ENCODE assay signal across 8 cellular contexts in genomic region chr6:30683137-30683979, GRCh38. TPM values are rescaled to one million over a fixed set of nuclear protein-coding genes. Genes with fewer than 3 reads are reported as not detected.
DNase-seq lines count a peak whose midpoint lies in the region; FAIRE-seq and TF ChIP-seq lines count a peak whose summit lies in the region.

No MANE protein-coding gene starts in this region.

- H3K4me3 Mint-ChIP-seq in CD8-positive, alpha-beta memory T cell, result peak overlapping the region; percentile 95 to 100 (median 99)
- peak overlapping the region; percentile 89 for H3K4me3 Mint-ChIP-seq in osteocyte (ENCODE audit: unreplicated experiment)

- peak overlapping the region; percentile 85 for H3K4me2 ChIP-seq in endothelial cell of umbilical vein (ENCODE audit: insufficient read depth, low read length)

- no peak for DNase-seq in CD8-positive, alpha-beta memory T cell
- no peak for DNase-seq in Peyer's patch
- DNase-seq in endothelial cell of umbilical vein (ENCODE audit: low read depth, low spot score), result peak; percentile 39
- no peak for DNase-seq in osteocyte (ENCODE audit: extremely low spot score, unreplicated experiment)
- DNase-seq in stimulated activated CD4-positive, alpha-beta T cell treated with anti-CD3 and anti-CD28 coated beads, Interleukin-15, amount 100 ng/mL, for 24 hours, result no peak
- no peak for DNase-seq in OCI-M1 (lab: John Stamatoyannopoulos, UW)
- no peak for DNase-seq in NCI-H128 (lab: John Stamatoyannopoulos, UW; ENCODE audit: unreplicated experiment)
- no peak for DNase-seq in frontal cortex (ENCODE audit: low spot score in 2 of 2)

- H3K9me3 ChIP-seq in CD8-positive, alpha-beta memory T cell (ENCODE audit: low read length), result no peaks in the 10 kb centered on the region
- H3K9me3 ChIP-seq in Peyer's patch (no peaks in the 10 kb centered on the region), endothelial cell of umbilical vein (replicated peaks; ENCODE audit: control insufficient read depth, insufficient read depth, low read length) (no peaks in the 10 kb centered on the region)

- no peak for TF ChIP-seq CTCF in Peyer's patch (IDR thresholded peaks at IDR 0.05)
- no peak for TF ChIP-seq CTCF in endothelial cell of umbilical vein (IDR thresholded peaks at IDR 0.05; ENCODE audit: extremely low read depth in 1 of 2, insufficient read depth in 1 of 2, low read depth in 1 of 2, low read length in 2 of 2)
- TF ChIP-seq CTCF in osteocyte (IDR thresholded peaks at IDR 0.05), result no peak

- H3K36me3 ChIP-seq in CD8-positive, alpha-beta memory T cell (ENCODE audit: insufficient read depth, low read length), result peaks cover 12% of the 10 kb centered on the region
- H3K36me3 ChIP-seq in Peyer's patch (peaks cover 0 to 5% (median 0%) of the 10 kb centered on the region in 3 donors), endothelial cell of umbilical vein (ENCODE audit: control insufficient read depth in 2 of 2, extremely low read depth in 1 of 2, insufficient read depth in 2 of 2, low read length in 2 of 2) (peaks cover 3 to 4% of the 10 kb centered on the region in 2 experiments)

- no peaks in the 10 kb centered on the region for H4K20me1 ChIP-seq in endothelial cell of umbilical vein (replicated peaks; ENCODE audit: control insufficient read depth, extremely low read depth, insufficient read depth, low read length)

- peak overlapping the region; percentile 92 for H3K4me3 ChIP-seq in CD8-positive, alpha-beta memory T cell (ENCODE audit: low read length)
- peak overlapping the region; percentile 72 to 78 (median 74) for H3K4me3 ChIP-seq in Peyer's patch
- H3K4me3 ChIP-seq in endothelial cell of umbilical vein (replicated peaks in 1 of 3; ENCODE audit: insufficient read depth in 1 of 3, low read depth in 1 of 3, low read length in 3 of 3), result peak overlapping the region; percentile 81 to 93 (median 87)

- peaks cover 43 to 58% (median 43%) of the 10 kb centered on the region in 3 donors for H3K4me1 Mint-ChIP-seq in CD8-positive, alpha-beta memory T cell
- H3K4me1 Mint-ChIP-seq in osteocyte (ENCODE audit: unreplicated experiment), result peaks cover 72% of the 10 kb centered on the region

- intact Hi-C loops in endothelial cell of umbilical vein (cut with micrococcal nuclease), result loop anchor here (2.0 kb wide), 1 partner anchor 403 kb away; no protein-coding TSS in a partner anchor

- TF ChIP-seq POLR2A in Peyer's patch (IDR thresholded peaks at IDR 0.05), result no peak
- TF ChIP-seq POLR2A in endothelial cell of umbilical vein (IDR thresholded peaks at IDR 0.05; ENCODE audit: low read depth, low read length), result no peak

- peaks cover 90% of the 10 kb centered on the region for H3K79me2 ChIP-seq in endothelial cell of umbilical vein (ENCODE audit: control insufficient read depth, insufficient read depth, low read length)

- CTCF ChIA-PET in CD8-positive, alpha-beta memory T cell (lab: Charles Lee), result interaction anchor here (0.6 to 17.6 kb wide), 4 partner anchors 10 to 210 kb away, joined by 3 to 697 read pairs (median 11); partner anchors contain the start of genes DHX16, MDC1 and TUBB
- CTCF ChIA-PET in endothelial cell of umbilical vein (lab: Charles Lee), result interaction anchor here (1.1 to 6.6 kb wide), 7 partner anchors 10 to 404 kb away, joined by 4 to 296 read pairs (median 13); partner anchors contain the start of genes DHX16, MDC1 and TUBB

- H3K27ac ChIP-seq in CD8-positive, alpha-beta memory T cell (ENCODE audit: low read depth, low read length), result peak overlapping the region; percentile 90
- H3K27ac ChIP-seq in Peyer's patch (peak overlapping the region; percentile 86 to 98 (median 94)), endothelial cell of umbilical vein (ENCODE audit: insufficient read depth, low read depth, low read length) (peak overlapping the region; percentile 94)

- BruUV-seq in endothelial cell of umbilical vein (replicated peaks; lab: Mats Ljungman, UMichigan), result TSS peak; percentile 80

- peak overlapping the region; percentile 96 to 100 (median 99) for H3K27ac Mint-ChIP-seq in CD8-positive, alpha-beta memory T cell
- H3K27ac Mint-ChIP-seq in osteocyte (ENCODE audit: unreplicated experiment), result peak overlapping the region; percentile 88

- H3K9me3 Mint-ChIP-seq in CD8-positive, alpha-beta memory T cell, result no peaks in the 10 kb centered on the region
- no peaks in the 10 kb centered on the region for H3K9me3 Mint-ChIP-seq in osteocyte (ENCODE audit: unreplicated experiment)

- no peak overlapping the region for H2AFZ ChIP-seq in endothelial cell of umbilical vein (ENCODE audit: low read depth, low read length)

- H3K9ac ChIP-seq in endothelial cell of umbilical vein (replicated peaks; ENCODE audit: extremely low read depth, insufficient read depth, low read length), result peak overlapping the region; percentile 91

- H3K4me1 ChIP-seq in CD8-positive, alpha-beta memory T cell (ENCODE audit: insufficient read depth, low read length), result peaks cover 46% of the 10 kb centered on the region
- H3K4me1 ChIP-seq in Peyer's patch (peaks cover 0 to 52% (median 19%) of the 10 kb centered on the region in 4 donors), endothelial cell of umbilical vein (ENCODE audit: control insufficient read depth, extremely low read depth, insufficient read depth, low read length) (peaks cover 43% of the 10 kb centered on the region)

- no peaks in the 10 kb centered on the region for H3K9me1 ChIP-seq in endothelial cell of umbilical vein (replicated peaks; ENCODE audit: control insufficient read depth, extremely low read depth, insufficient read depth, low read length)

- dilution Hi-C loops in endothelial cell of umbilical vein (cut with MboI; ENCODE audit: extremely low pct_ligation_motif_present, low sequenced_read_pairs), result no loop called here

- FAIRE-seq in endothelial cell of umbilical vein (lab: Jason Lieb, UNC), result no peak
- FAIRE-seq in frontal cortex (lab: Jason Lieb, UNC), result no peak

- peaks cover 9 to 75% (median 15%) of the 10 kb centered on the region in 3 donors for H3K36me3 Mint-ChIP-seq in CD8-positive, alpha-beta memory T cell
- H3K36me3 Mint-ChIP-seq in osteocyte (ENCODE audit: unreplicated experiment), result peaks cover 36% of the 10 kb centered on the region

- no peaks in the 10 kb centered on the region for H3K27me3 ChIP-seq in CD8-positive, alpha-beta memory T cell (ENCODE audit: insufficient read depth, low read length, poor library complexity, severe bottlenecking)
- no peaks in the 10 kb centered on the region for H3K27me3 ChIP-seq in Peyer's patch
- no peaks in the 10 kb centered on the region for H3K27me3 ChIP-seq in endothelial cell of umbilical vein (ENCODE audit: control insufficient read depth in 2 of 2, insufficient read depth in 2 of 2, low read length in 2 of 2)

- POLR2A ChIA-PET in CD8-positive, alpha-beta memory T cell (lab: Charles Lee), result interaction anchor here (0.6 to 8.1 kb wide), 5 partner anchors 34 to 201 kb away, joined by 3 to 142 read pairs (median 3); partner anchors contain the start of genes DDR1, MDC1 and TUBB
- POLR2A ChIA-PET in endothelial cell of umbilical vein (lab: Charles Lee), result interaction anchor here (3.5 kb wide), 1 partner anchor 35 kb away, joined by 18 read pairs; the partner anchor contains the start of gene MDC1

- H3K27me3 Mint-ChIP-seq in CD8-positive, alpha-beta memory T cell, result no peaks in the 10 kb centered on the region
- no peaks in the 10 kb centered on the region for H3K27me3 Mint-ChIP-seq in osteocyte (ENCODE audit: unreplicated experiment)

RNA-seq across cellular contexts. Expression of gene PPP1R18, which starts 3.1 kb away (rescaled TPM):
- 100 to 1,000 TPM; 149 to 153 TPM for total RNA-seq in CD8-positive, alpha-beta memory T cell
- 166 TPM for polyA plus RNA-seq in CD8-positive, alpha-beta memory T cell
- total RNA-seq in Peyer's patch (10 to 100 TPM in 2 of 4 donors, 1 to 10 TPM in 2; 4.7 to 52.8 (median 9.0) TPM), endothelial cell of umbilical vein (129 and 136 TPM in 2 replicates), osteocyte (134 and 135 TPM in 2 replicates), frontal cortex (44.0 TPM)
- 167 and 173 TPM in 2 replicates for polyA plus RNA-seq in endothelial cell of umbilical vein
- polyA plus RNA-seq in endothelial cell of umbilical vein (2011; cell fraction: cytosol; rRNA removed), result 125 and 137 TPM in 2 replicates
- polyA plus RNA-seq in endothelial cell of umbilical vein (2011; cell fraction: nucleus; rRNA removed), result 98.3 and 116 TPM in 2 replicates
- 94.7 and 97.8 TPM in 2 replicates for polyA plus RNA-seq in endothelial cell of umbilical vein (2012)
- polyA minus RNA-seq in endothelial cell of umbilical vein, result 136 and 140 TPM in 2 replicates
- 15.4 TPM for polyA minus RNA-seq in endothelial cell of umbilical vein (2011; cell fraction: cytosol; rRNA and poly(A)+ RNA removed)
- polyA minus RNA-seq in endothelial cell of umbilical vein (2011; cell fraction: nucleus; rRNA and poly(A)+ RNA removed), result 41.1 and 44.0 TPM in 2 replicates

RNA-seq across cellular contexts. Expression of gene NRM, which starts 7.4 kb away (rescaled TPM):
- 10 to 100 TPM; 28.1 to 29.2 TPM for total RNA-seq in CD8-positive, alpha-beta memory T cell
- 11.7 TPM for polyA plus RNA-seq in CD8-positive, alpha-beta memory T cell
- total RNA-seq in Peyer's patch (1 to 10 TPM in 2 of 4 donors, not detected in 2; 2.0 to 2.7 TPM), endothelial cell of umbilical vein (28.5 and 32.2 TPM in 2 replicates), osteocyte (28.1 and 31.5 TPM in 2 replicates), frontal cortex (0.41 TPM)
- polyA plus RNA-seq in endothelial cell of umbilical vein, result 33.8 and 36.7 TPM in 2 replicates
- 33.0 and 34.0 TPM in 2 replicates for polyA plus RNA-seq in endothelial cell of umbilical vein (2011; cell fraction: cytosol; rRNA removed)
- 16.0 and 18.9 TPM in 2 replicates for polyA plus RNA-seq in endothelial cell of umbilical vein (2011; cell fraction: nucleus; rRNA removed)
- 17.7 and 22.2 TPM in 2 replicates for polyA plus RNA-seq in endothelial cell of umbilical vein (2012)
- polyA minus RNA-seq in endothelial cell of umbilical vein, result 17.5 and 18.7 TPM in 2 replicates
- polyA minus RNA-seq in endothelial cell of umbilical vein (2011; cell fraction: cytosol; rRNA and poly(A)+ RNA removed), result 20.0 TPM
- 4.5 and 7.8 TPM in 2 replicates for polyA minus RNA-seq in endothelial cell of umbilical vein (2011; cell fraction: nucleus; rRNA and poly(A)+ RNA removed)

RNA-seq across cellular contexts. Expression of gene DHX16, which starts 10.6 kb away (rescaled TPM):
- 10 to 100 TPM; 47.5 to 49.1 TPM for total RNA-seq in CD8-positive, alpha-beta memory T cell
- 31.0 TPM for polyA plus RNA-seq in CD8-positive, alpha-beta memory T cell
- total RNA-seq in Peyer's patch (10 to 100 TPM; 39.6 to 68.1 (median 58.2) TPM), endothelial cell of umbilical vein (36.3 and 38.2 TPM in 2 replicates), osteocyte (28.7 TPM in 2 replicates), frontal cortex (22.4 TPM)
- polyA plus RNA-seq in endothelial cell of umbilical vein, result 62.3 and 66.5 TPM in 2 replicates
- 42.2 and 43.9 TPM in 2 replicates for polyA plus RNA-seq in endothelial cell of umbilical vein (2011; cell fraction: cytosol; rRNA removed)
- 141 and 146 TPM in 2 replicates for polyA plus RNA-seq in endothelial cell of umbilical vein (2011; cell fraction: nucleus; rRNA removed)
- 30.0 and 30.6 TPM in 2 replicates for polyA plus RNA-seq in endothelial cell of umbilical vein (2012)
- 61.9 and 63.5 TPM in 2 replicates for polyA minus RNA-seq in endothelial cell of umbilical vein
- 24.9 TPM for polyA minus RNA-seq in endothelial cell of umbilical vein (2011; cell fraction: cytosol; rRNA and poly(A)+ RNA removed)
- polyA minus RNA-seq in endothelial cell of umbilical vein (2011; cell fraction: nucleus; rRNA and poly(A)+ RNA removed), result 24.0 and 31.7 TPM in 2 replicates

RNA-seq across cellular contexts. Expression of gene MDC1, which starts 33.7 kb away (rescaled TPM):
- 10 to 100 TPM; 59.4 to 71.1 TPM for total RNA-seq in CD8-positive, alpha-beta memory T cell
- polyA plus RNA-seq in CD8-positive, alpha-beta memory T cell, result 6.4 TPM
- 10 to 100 TPM in 3 of 4 donors, 1 to 10 TPM in 1; 7.5 to 51.2 (median 19.4) TPM for total RNA-seq in Peyer's patch
- total RNA-seq in endothelial cell of umbilical vein, result 42.3 and 43.6 TPM in 2 replicates
- polyA plus RNA-seq in endothelial cell of umbilical vein, result 15.6 and 16.8 TPM in 2 replicates
- polyA plus RNA-seq in endothelial cell of umbilical vein (2011; cell fraction: cytosol; rRNA removed), result 13.0 and 13.4 TPM in 2 replicates
- 36.2 and 49.0 TPM in 2 replicates for polyA plus RNA-seq in endothelial cell of umbilical vein (2011; cell fraction: nucleus; rRNA removed)
- 16.8 and 20.4 TPM in 2 replicates for polyA plus RNA-seq in endothelial cell of umbilical vein (2012)
- 14.6 and 17.6 TPM in 2 replicates for polyA minus RNA-seq in endothelial cell of umbilical vein
- polyA minus RNA-seq in endothelial cell of umbilical vein (2011; cell fraction: cytosol; rRNA and poly(A)+ RNA removed), result 20.7 TPM
- polyA minus RNA-seq in endothelial cell of umbilical vein (2011; cell fraction: nucleus; rRNA and poly(A)+ RNA removed), result 11.9 and 14.6 TPM in 2 replicates
- total RNA-seq in osteocyte, result 37.7 and 40.1 TPM in 2 replicates
- 4.1 TPM for total RNA-seq in frontal cortex

RNA-seq across cellular contexts. Expression of gene C6orf136, which starts 36.4 kb away (rescaled TPM):
- total RNA-seq in CD8-positive, alpha-beta memory T cell, result 10 to 100 TPM; 35.9 to 42.2 TPM
- 11.8 TPM for polyA plus RNA-seq in CD8-positive, alpha-beta memory T cell
- total RNA-seq in Peyer's patch (100 to 1,000 TPM in 2 of 4 donors, 10 to 100 TPM in 2; 35.5 to 111 (median 83.8) TPM), endothelial cell of umbilical vein (18.5 and 21.0 TPM in 2 replicates), osteocyte (13.5 and 17.2 TPM in 2 replicates), frontal cortex (23.2 TPM)
- 19.1 and 20.2 TPM in 2 replicates for polyA plus RNA-seq in endothelial cell of umbilical vein
- polyA plus RNA-seq in endothelial cell of umbilical vein (2011; cell fraction: cytosol; rRNA removed), result 12.3 and 13.2 TPM in 2 replicates
- polyA plus RNA-seq in endothelial cell of umbilical vein (2011; cell fraction: nucleus; rRNA removed), result 41.5 and 46.2 TPM in 2 replicates
- 11.7 and 11.9 TPM in 2 replicates for polyA plus RNA-seq in endothelial cell of umbilical vein (2012)
- polyA minus RNA-seq in endothelial cell of umbilical vein, result 17.4 and 17.5 TPM in 2 replicates
- 9.0 TPM for polyA minus RNA-seq in endothelial cell of umbilical vein (2011; cell fraction: cytosol; rRNA and poly(A)+ RNA removed)
- polyA minus RNA-seq in endothelial cell of umbilical vein (2011; cell fraction: nucleus; rRNA and poly(A)+ RNA removed), result 8.1 and 11.1 TPM in 2 replicates
